Comparison of ENCODE assay signal across 1 cellular context in genomic region chr9:107486674-107487520, GRCh38.
TF ChIP-seq lines count a peak whose summit lies in the region.

No MANE protein-coding gene starts in this region.

TF ChIP-seq in A549, 52 proteins besides CTCF, POLR2A, EP300 and RAD21 (continued from another document):
- TF ChIP-seq E2F6 (IDR thresholded peaks at IDR 0.05; ENCODE audit: borderline replicate concordance, low read depth) (no peak), CBX2 (IDR thresholded peaks at IDR 0.05; ENCODE audit: borderline replicate concordance, low read depth) (no peak), KDM1A (IDR thresholded peaks at IDR 0.05; ENCODE audit: low read depth) (no peak), PHF8 (IDR thresholded peaks at IDR 0.05; ENCODE audit: borderline replicate concordance, low read depth) (no peak), HOXB5 (CRISPR knock-in tag; IDR thresholded peaks at IDR 0.05) (no peak), CHD2 (IDR thresholded peaks at IDR 0.05; ENCODE audit: low read length, partially characterized antibody) (no peak), MAFK (IDR thresholded peaks at IDR 0.05; ENCODE audit: partially characterized antibody) (no peak)
